Comparison of ENCODE assay signal across 13 cellular contexts in genomic region chr4:4659871-4660651, GRCh38.
DNase-seq lines count a peak whose midpoint lies in the region; TF ChIP-seq lines count a peak whose summit lies in the region.
"Had no signal": no experiment of that assay in that cellular context is flagged by ENCODE, and none has a peak within 500 bp of the region (broad histone marks: within the 10 kb centered on the region; RNA-seq: fewer than 3 reads in every experiment).

No MANE protein-coding gene starts in this region.

- no peaks in the 10 kb centered on the region for H3K36me3 ChIP-seq in ACC112 (ENCODE audit: insufficient read depth, low read length)
- no peaks in the 10 kb centered on the region for H3K36me3 ChIP-seq in SK-N-SH (replicated peaks in 1 of 2; ENCODE audit: control insufficient read depth in 1 of 2, insufficient read depth in 2 of 2, low read length in 1 of 2)
- H3K36me3 ChIP-seq in spleen: no peaks in the 10 kb centered on the region
- H3K36me3 ChIP-seq: heart right ventricle had no signal

- TF ChIP-seq CTCF in SK-N-SH (IDR thresholded peaks at IDR 0.05): no peak
- peak; percentile 8 for TF ChIP-seq CTCF in fibroblast of the aortic adventitia (IDR thresholded peaks at IDR 0.05; ENCODE audit: insufficient read depth, low read length)
- TF ChIP-seq CTCF in spleen (IDR thresholded peaks at IDR 0.05 in 8 of 11, conservative IDR thresholded peaks at IDR 0.05 in 3 of 11): no peak

- H4K20me1 ChIP-seq in SK-N-SH (ENCODE audit: insufficient read depth): no peaks in the 10 kb centered on the region

- CTCF ChIA-PET in SK-N-SH (lab: Yijun Ruan, JAX): interaction anchor here (0.6 to 1.2 kb wide), 2 partner anchors 18 to 556 kb away, joined by 3 read pairs; no protein-coding TSS in a partner anchor

- intact Hi-C loops in spleen (cut with DNase I; ENCODE audit: low total_unique reads): no loop called here

- H3K9me2 ChIP-seq in SK-N-SH: no peaks in the 10 kb centered on the region

- peak; percentile 83 for DNase-seq in HS-5 (ENCODE audit: low read depth)
- DNase-seq in SK-N-SH: no peak
- peak; percentile 89 for DNase-seq in fibroblast of the aortic adventitia (ENCODE audit: low read depth)
- DNase-seq in spleen: no peak
- no peak for DNase-seq in NCI-H1694 (lab: John Stamatoyannopoulos, UW)
- DNase-seq in DMS114 treated with DMSO at 0.1 percent for 48 hours (lab: John Stamatoyannopoulos, UW; ENCODE audit: unreplicated experiment): no peak
- DNase-seq in activated CD4-positive, alpha-beta T cell treated with anti-CD3 and anti-CD28 coated beads, Interleukin-2, amount 50 U/mL, for 4 hours: no peak
- DNase-seq: activated CD4-positive, alpha-beta T cell treated with anti-CD3 and anti-CD28 coated beads for 36 hours; activated naive CD8-positive, alpha-beta T cell treated with anti-CD3 and anti-CD28 coated beads, Interleukin-2, amount 50 U/mL, for 24 hours; H9; heart right ventricle; NCI-H82 had no signal

- POLR2A ChIA-PET in SK-N-SH (lab: Yijun Ruan, JAX): no interaction called here

- peaks cover 44% of the 10 kb centered on the region for H3K4me1 ChIP-seq in ACC112 (ENCODE audit: control insufficient read depth, insufficient read depth, low read length, unreplicated experiment)
- H3K4me1 ChIP-seq in SK-N-SH (ENCODE audit: control insufficient read depth in 1 of 2, insufficient read depth in 2 of 2, low read depth in 1 of 2, low read length in 1 of 2): peaks cover 0 to 29% of the 10 kb centered on the region in 2 experiments; a peak in 2 of 4 replicates
- H3K4me1 ChIP-seq in spleen: no peaks in the 10 kb centered on the region
- H3K4me1 ChIP-seq: heart right ventricle had no signal

- no peaks in the 10 kb centered on the region for H3K79me2 ChIP-seq in ACC112 (ENCODE audit: control insufficient read depth, insufficient read depth, low read length, unreplicated experiment)
- H3K79me2 ChIP-seq in SK-N-SH (ENCODE audit: insufficient read depth): no peaks in the 10 kb centered on the region

- H3F3A ChIP-seq in SK-N-SH (replicated peaks; ENCODE audit: insufficient read depth): peaks cover 18% of the 10 kb centered on the region

- WGBS in SK-N-SH (ENCODE audit: low lambda C conversion rate): 38% methylated on average over 11 of the region's 11 CpGs
- WGBS in spleen, 5 donors: 81 to 90% (median 84%) methylated on average over 11 of the region's 11 CpGs

- H3K27ac ChIP-seq in ACC112 (ENCODE audit: low read depth, low read length) (peak overlapping the region; percentile 99), SK-N-SH (ENCODE audit: low read depth in 2 of 2, low read length in 1 of 2) (peak overlapping the region in 1 of 2 experiments; percentile 93; a peak in 2 of 4 replicates), spleen (no peak overlapping the region)
- H3K27ac ChIP-seq: heart right ventricle had no signal

- peak overlapping the region; percentile 55; the same call in 1 of the 2 replicates for H3K9ac ChIP-seq in SK-N-SH

- H3K9me3 ChIP-seq in SK-N-SH (no peaks in the 10 kb centered on the region), spleen (peaks cover 0 to 3% (median 0%) of the 10 kb centered on the region in 8 donors)

- H3K27me3 ChIP-seq in ACC112 (ENCODE audit: insufficient read depth, low read length) (no peaks in the 10 kb centered on the region), SK-N-SH (ENCODE audit: insufficient read depth) (no peaks in the 10 kb centered on the region), spleen (replicated peaks in 1 of 7) (no peaks in the 10 kb centered on the region)
- H3K27me3 ChIP-seq: heart right ventricle had no signal

- H2AFZ ChIP-seq in ACC112 (ENCODE audit: low read length, unreplicated experiment): peak overlapping the region; percentile 55
- peak overlapping the region; percentile 61 for H2AFZ ChIP-seq in SK-N-SH (ENCODE audit: low read depth)

- no peak for TF ChIP-seq RAD21 in SK-N-SH (IDR thresholded peaks at IDR 0.05; ENCODE audit: low read length)

- TF ChIP-seq EP300 in SK-N-SH (IDR thresholded peaks at IDR 0.05; ENCODE audit: borderline replicate concordance in 1 of 2, low read depth in 1 of 2, low read length in 1 of 2): peak in 1 of 2 experiments; percentile 56; a peak in 1 of 4 replicates

- peak overlapping the region; percentile 44 for H3K4me2 ChIP-seq in SK-N-SH

- no peak for TF ChIP-seq POLR2A in spleen (IDR thresholded peaks at IDR 0.05)

- peak overlapping the region; percentile 62; the same call in 1 of the 2 replicates for H3K4me3 ChIP-seq in ACC112 (ENCODE audit: low read depth, low read length)
- no peak overlapping the region for H3K4me3 ChIP-seq in SK-N-SH (ENCODE audit: low read depth in 2 of 2, low read length in 1 of 2)
- no peak overlapping the region for H3K4me3 ChIP-seq in fibroblast of the aortic adventitia (ENCODE audit: low read depth, low read length)
- no peak overlapping the region for H3K4me3 ChIP-seq in spleen
- H3K4me3 ChIP-seq: heart right ventricle had no signal

TF ChIP-seq in SK-N-SH, 30 proteins besides CTCF, POLR2A, EP300 and RAD21:
- TF ChIP-seq SMC3 (IDR thresholded peaks at IDR 0.05; ENCODE audit: low read depth, low read length) (no peak), RFX5 (IDR thresholded peaks at IDR 0.05; ENCODE audit: low read length) (no peak), TCF12 (IDR thresholded peaks at IDR 0.05) (peak; percentile 60), TAF1 (IDR thresholded peaks at IDR 0.05; ENCODE audit: borderline replicate concordance, low read depth, low read length) (peak; percentile 10; the same call in 1 of the 2 replicates), RXRA (IDR thresholded peaks at IDR 0.05; ENCODE audit: borderline replicate concordance, low read depth) (peak; percentile 34; the same call in 1 of the 2 replicates), REST (IDR thresholded peaks at IDR 0.05; ENCODE audit: low read depth, low read length) (no peak), RCOR1 (IDR thresholded peaks at IDR 0.05; ENCODE audit: low read length) (no peak), MAX (IDR thresholded peaks at IDR 0.05; ENCODE audit: low read depth) (peak; percentile 35; the same call in 1 of the 2 replicates), PBX3 (IDR thresholded peaks at IDR 0.05) (peak; percentile 18; the same call in 1 of the 2 replicates), JUND (IDR thresholded peaks at IDR 0.05) (peak; percentile 76), FOSL2 (IDR thresholded peaks at IDR 0.05; ENCODE audit: borderline replicate concordance, low read depth) (peak; percentile 90), SIN3A (IDR thresholded peaks at IDR 0.05; ENCODE audit: borderline replicate concordance, low read depth, low read length) (no peak), NFIC (IDR thresholded peaks at IDR 0.05; ENCODE audit: borderline replicate concordance) (peak; percentile 54)

Comparison
In these comparisons a context has a peak if more than half of its experiments do, and no peak if none do; other contexts are left out.
1. DNase-seq: peak in HS-5 (single experiment) and fibroblast of the aortic adventitia (single experiment); none in SK-N-SH (single experiment), spleen (single experiment), NCI-H1694 (single experiment), DMS114 treated with DMSO at 0.1 percent for 48 hours (single experiment) and activated CD4-positive, alpha-beta T cell treated with anti-CD3 and anti-CD28 coated beads, Interleukin-2, amount 50 U/mL, for 4 hours (0 of 2).